Comparison of ENCODE assay signal across 7 cellular contexts in the genomic region with DNA sequence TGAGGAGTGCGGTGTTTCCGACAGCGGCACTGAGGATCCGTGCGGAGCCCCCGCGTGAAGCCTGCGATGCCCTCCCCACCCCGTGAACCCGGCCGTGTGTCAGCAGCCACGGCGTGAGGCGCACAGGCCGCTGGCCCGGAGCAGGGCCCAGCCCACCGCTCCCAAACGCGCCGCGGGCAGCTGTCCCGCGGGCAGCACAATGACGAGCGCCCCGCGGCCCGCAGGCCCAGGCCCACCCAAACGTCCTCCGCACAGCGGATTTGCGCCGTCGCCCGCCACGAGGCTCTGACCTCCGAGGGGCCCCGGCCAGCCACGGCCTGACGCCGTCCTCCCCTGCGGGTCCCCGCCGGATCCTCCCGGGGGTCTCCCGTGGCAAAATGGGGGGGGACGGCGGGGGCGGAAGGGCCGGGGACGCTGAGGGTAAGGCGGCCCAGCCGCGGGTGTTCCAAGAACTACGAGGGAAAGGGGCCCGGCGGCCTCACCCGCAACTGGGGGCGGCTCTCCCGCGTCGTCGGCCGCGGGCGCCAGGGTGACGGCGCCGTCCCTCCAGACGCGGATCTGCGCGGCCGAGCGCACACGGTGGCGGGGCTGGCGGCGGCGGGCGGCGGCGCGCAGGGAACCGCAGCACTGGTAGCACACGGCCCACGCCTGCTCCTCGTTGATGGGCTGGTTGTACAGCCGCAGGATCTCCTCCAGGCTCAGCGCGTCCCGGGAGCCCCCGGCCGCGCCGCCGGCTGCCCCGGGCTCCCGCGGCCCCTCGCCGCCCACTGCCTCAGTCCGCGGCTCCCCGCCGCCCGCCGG. TPM values are rescaled to one million over a fixed set of nuclear protein-coding genes. Genes with fewer than 3 reads are reported as not detected.
DNase-seq lines count a peak whose midpoint lies in the region; ATAC-seq and TF ChIP-seq lines count a peak whose summit lies in the region.

No MANE protein-coding gene starts in this region.

- in situ Hi-C loops in GM23248 (cut with MboI): no loop called here

- peak overlapping the region; percentile 73 for H3K4me3 Mint-ChIP-seq in activated naive CD4-positive, alpha-beta T cell treated with anti-CD3 and anti-CD28 coated beads, Interleukin-2, amount 10 ng/mL, durations not matched to agents 7 days and 5 days
- H3K4me3 Mint-ChIP-seq in glutamatergic neuron (ENCODE audit: unreplicated experiment): peak overlapping the region; percentile 88

- peak overlapping the region; percentile 79 for H3K27ac ChIP-seq in GM23248

- 1 to 4% methylated on average over 35 to 60 of the region's 108 CpGs for WGBS in GM23248 (ENCODE audit: low coverage in 1 of 2, low lambda C conversion rate in 2 of 2, missing lambda C conversion rate in 2 of 2), 2 experiments

- H3K27me3 Mint-ChIP-seq in activated naive CD4-positive, alpha-beta T cell treated with anti-CD3 and anti-CD28 coated beads, Interleukin-2, amount 10 ng/mL, durations not matched to agents 7 days and 5 days: peaks cover 36% of the 10 kb centered on the region
- H3K27me3 Mint-ChIP-seq in glutamatergic neuron (ENCODE audit: unreplicated experiment): peaks cover 5% of the 10 kb centered on the region

- no peaks in the 10 kb centered on the region for H3K9me3 Mint-ChIP-seq in activated naive CD4-positive, alpha-beta T cell treated with anti-CD3 and anti-CD28 coated beads, Interleukin-2, amount 10 ng/mL, durations not matched to agents 7 days and 5 days
- H3K9me3 Mint-ChIP-seq in glutamatergic neuron (ENCODE audit: unreplicated experiment): peaks cover 10% of the 10 kb centered on the region

- peak overlapping the region; percentile 53 for H3K4me3 ChIP-seq in GM12864 (ENCODE audit: low read depth, low read length)
- H3K4me3 ChIP-seq in GM23248: peak overlapping the region; percentile 81
- H3K4me3 ChIP-seq in MG63: peak overlapping the region; percentile 60

- H3K36me3 ChIP-seq in GM23248 (ENCODE audit: low read depth) (no peaks in the 10 kb centered on the region), MG63 (no peaks in the 10 kb centered on the region)

- peak overlapping the region; percentile 92 for H3K9ac ChIP-seq in GM23248

- peaks cover 42% of the 10 kb centered on the region for H3F3A ChIP-seq in GM23248 (ENCODE audit: insufficient read depth)

- H2AFZ ChIP-seq in GM23248: peak overlapping the region; percentile 62

- CTCF ChIA-PET in activated naive CD4-positive, alpha-beta T cell treated with anti-CD3 and anti-CD28 coated beads, Interleukin-2, amount 10 ng/mL, durations not matched to agents 7 days and 5 days (lab: Charles Lee): interaction anchor here (1.2 to 2.4 kb wide), 2 partner anchors 263 to 277 kb away, joined by 3 to 29 read pairs; no protein-coding TSS in a partner anchor

- no peak for DNase-seq in GM12864 (ENCODE audit: low read depth)
- DNase-seq in GM23248: peak; percentile 82
- peak; percentile 57 for DNase-seq in MG63
- DNase-seq in activated naive CD4-positive, alpha-beta T cell treated with anti-CD3 and anti-CD28 coated beads, Interleukin-2, amount 10 ng/mL, durations not matched to agents 7 days and 5 days: peak; percentile 32
- peak; percentile 66 for DNase-seq in glutamatergic neuron
- no peak for DNase-seq in omental fat pad (ENCODE audit: low spot score)
- no peak for DNase-seq in DMS114 treated with DMSO at 0.1 percent for 48 hours (lab: John Stamatoyannopoulos, UW; ENCODE audit: unreplicated experiment)

- peaks cover 44% of the 10 kb centered on the region for H3K79me2 ChIP-seq in GM23248 (ENCODE audit: insufficient read depth)

- no peaks in the 10 kb centered on the region for H3K9me3 ChIP-seq in GM23248 (ENCODE audit: low read depth)
- no peaks in the 10 kb centered on the region for H3K9me3 ChIP-seq in MG63

- TF ChIP-seq CTCF in GM12864 (IDR thresholded peaks at IDR 0.05; ENCODE audit: low read depth, low read length, missing control alignments) (no peak), glutamatergic neuron (IDR thresholded peaks at IDR 0.05; ENCODE audit: partially characterized antibody, unreplicated experiment) (no peak), omental fat pad (IDR thresholded peaks at IDR 0.05) (no peak)

- ATAC-seq in omental fat pad (ENCODE audit: low FRiP score): peak; percentile 81

- peaks cover 30% of the 10 kb centered on the region for H3K4me1 ChIP-seq in GM23248 (ENCODE audit: insufficient read depth)

- no peaks in the 10 kb centered on the region for H3K27me3 ChIP-seq in GM23248 (replicated peaks; ENCODE audit: insufficient read depth)
- no peaks in the 10 kb centered on the region for H3K27me3 ChIP-seq in MG63

- H3K4me2 ChIP-seq in GM23248 (ENCODE audit: unreplicated experiment): peak overlapping the region; percentile 86

- no peaks in the 10 kb centered on the region for H3K9me2 ChIP-seq in GM23248 (ENCODE audit: insufficient read depth)

- peaks cover 7% of the 10 kb centered on the region for H3K36me3 Mint-ChIP-seq in activated naive CD4-positive, alpha-beta T cell treated with anti-CD3 and anti-CD28 coated beads, Interleukin-2, amount 10 ng/mL, durations not matched to agents 7 days and 5 days
- no peaks in the 10 kb centered on the region for H3K36me3 Mint-ChIP-seq in glutamatergic neuron (ENCODE audit: unreplicated experiment)

- peaks cover 25% of the 10 kb centered on the region for H3K4me1 Mint-ChIP-seq in activated naive CD4-positive, alpha-beta T cell treated with anti-CD3 and anti-CD28 coated beads, Interleukin-2, amount 10 ng/mL, durations not matched to agents 7 days and 5 days
- H3K4me1 Mint-ChIP-seq in glutamatergic neuron (ENCODE audit: low read depth, unreplicated experiment): peaks cover 15% of the 10 kb centered on the region

- no peak overlapping the region for H3K27ac Mint-ChIP-seq in activated naive CD4-positive, alpha-beta T cell treated with anti-CD3 and anti-CD28 coated beads, Interleukin-2, amount 10 ng/mL, durations not matched to agents 7 days and 5 days
- peak overlapping the region; percentile 83 for H3K27ac Mint-ChIP-seq in glutamatergic neuron (ENCODE audit: unreplicated experiment)

- peaks cover 10% of the 10 kb centered on the region for H4K20me1 ChIP-seq in GM23248 (ENCODE audit: insufficient read depth)

RNA-seq across cellular contexts. Expression of gene SPIRE1, which starts 0.7 kb away (rescaled TPM):
- total RNA-seq in GM23248 (2014; rRNA removed; shearing (Covaris generic)): 28.6 and 29.1 TPM in 2 replicates
- 10.7 and 12.8 TPM in 2 replicates for polyA plus RNA-seq in GM23248 (2016; fragmentation: Nextera tagmentation; extraction: Ambion mirVana)
- 19.9 and 23.0 TPM in 2 replicates for total RNA-seq in MG63 (2014; rRNA removed; shearing (Covaris generic); ENCODE audit: low replicate concordance)
- total RNA-seq in glutamatergic neuron (ENCODE audit: unreplicated experiment): 29.9 TPM
- 10 to 100 TPM; 16.8 to 29.2 (median 24.8) TPM for total RNA-seq in omental fat pad

RNA-seq across cellular contexts. Expression of gene CEP76, which starts 45.3 kb away (rescaled TPM):
- 11.8 and 19.7 TPM in 2 replicates for total RNA-seq in GM23248 (2014; rRNA removed; shearing (Covaris generic))
- 6.5 TPM in 2 replicates for polyA plus RNA-seq in GM23248 (2016; fragmentation: Nextera tagmentation; extraction: Ambion mirVana)
- 3.6 and 6.6 TPM in 2 replicates for total RNA-seq in MG63 (2014; rRNA removed; shearing (Covaris generic); ENCODE audit: low replicate concordance)
- total RNA-seq in glutamatergic neuron (ENCODE audit: unreplicated experiment) (19.2 TPM), omental fat pad (10 to 100 TPM in 1 of 4 donors, 1 to 10 TPM in 3; 8.2 to 10.9 (median 9.5) TPM)

RNA-seq across cellular contexts. Expression of gene PSMG2, which starts 45.6 kb away (rescaled TPM):
- 63.4 and 81.7 TPM in 2 replicates for total RNA-seq in GM23248 (2014; rRNA removed; shearing (Covaris generic))
- 125 and 128 TPM in 2 replicates for polyA plus RNA-seq in GM23248 (2016; fragmentation: Nextera tagmentation; extraction: Ambion mirVana)
- total RNA-seq in MG63 (2014; rRNA removed; shearing (Covaris generic); ENCODE audit: low replicate concordance): 84.1 and 120 TPM in 2 replicates
- 48.7 TPM for total RNA-seq in glutamatergic neuron (ENCODE audit: unreplicated experiment)
- total RNA-seq in omental fat pad: 10 to 100 TPM; 62.8 to 88.0 (median 69.3) TPM

Comparison
In these comparisons a context has a peak if more than half of its experiments do, and no peak if none do; other contexts are left out.
1. DNase-seq: peak in GM23248 (single experiment), MG63 (single experiment), activated naive CD4-positive, alpha-beta T cell treated with anti-CD3 and anti-CD28 coated beads, Interleukin-2, amount 10 ng/mL, durations not matched to agents 7 days and 5 days (single experiment) and glutamatergic neuron (single experiment); none in GM12864 (single experiment), omental fat pad (single experiment) and DMS114 treated with DMSO at 0.1 percent for 48 hours (single experiment).
2. Peak in every context shown above with its lines, with median percentiles within 50 percentile points of each other: H3K4me3 ChIP-seq.